7 cellular contexts compared by ENCODE assay signal in genomic region chr3:5006755-5007202, GRCh38. TPM values are rescaled to one million over a fixed set of nuclear protein-coding genes. Genes with fewer than 3 reads are reported as not detected.
DNase-seq lines count a peak whose midpoint lies in the region; ATAC-seq and TF ChIP-seq lines count a peak whose summit lies in the region.

No MANE protein-coding gene starts in this region.

- no peak overlapping the region for H3K9ac ChIP-seq in PC-3 (ENCODE audit: low read length)

- H3K9me2 ChIP-seq in PC-3 (replicated peaks; ENCODE audit: low read length): no peaks in the 10 kb centered on the region

- H4K20me1 ChIP-seq in PC-3 (ENCODE audit: low read length): no peaks in the 10 kb centered on the region

- no TSS peak for BruUV-seq in PC-3 (replicated peaks; lab: Mats Ljungman, UMichigan)

- ATAC-seq in HG03064 (IDR thresholded peaks at IDR 0.05; ENCODE audit: low read depth, unreplicated experiment) (peak; percentile 52), lung (ENCODE audit: insufficient read depth, low FRiP score) (peak; percentile 39), PC-3 (no peak)

- WGBS in lung, 2 donors: 24 to 51% methylated on average over 9 of the region's 9 CpGs

- H3K4me3 ChIP-seq in lung (no peak overlapping the region), PC-3 (ENCODE audit: low read length) (no peak overlapping the region)

- H3K4me1 ChIP-seq in lung (ENCODE audit: control insufficient read depth in 2 of 2, insufficient read depth in 2 of 2, low read length in 2 of 2) (no peaks in the 10 kb centered on the region), PC-3 (ENCODE audit: insufficient read depth, low read length) (no peaks in the 10 kb centered on the region)

- no peaks in the 10 kb centered on the region for H3F3A ChIP-seq in PC-3 (ENCODE audit: low read length, unreplicated experiment)

- CTCF ChIA-PET in PC-3 (lab: Charles Lee): no interaction called here

- no peak overlapping the region for H2AFZ ChIP-seq in PC-3 (ENCODE audit: low read length)

- no peaks in the 10 kb centered on the region for H3K79me2 ChIP-seq in PC-3 (ENCODE audit: low read length)

- no peak for TF ChIP-seq CTCF in lung (IDR thresholded peaks at IDR 0.05; ENCODE audit: control extremely low read depth, extremely low read depth)
- no peak for TF ChIP-seq CTCF in PC-3 (conservative IDR thresholded peaks at IDR 0.05; ENCODE audit: low read depth, low read length)

- no peak overlapping the region for H3K27ac ChIP-seq in lung (ENCODE audit: low read depth in 1 of 2, low read length in 1 of 2)
- no peak overlapping the region for H3K27ac ChIP-seq in PC-3 (ENCODE audit: low read length)

- no peak overlapping the region for H3K4me2 ChIP-seq in PC-3 (ENCODE audit: low read length)

- H3K9me3 ChIP-seq in lung (ENCODE audit: control insufficient read depth in 2 of 2, insufficient read depth in 1 of 2, low read length in 1 of 2) (no peaks in the 10 kb centered on the region), PC-3 (ENCODE audit: low read length) (no peaks in the 10 kb centered on the region)

- no peaks in the 10 kb centered on the region for H3K27me3 ChIP-seq in lung (ENCODE audit: control insufficient read depth, insufficient read depth)
- H3K27me3 ChIP-seq in PC-3 (ENCODE audit: low read length): no peaks in the 10 kb centered on the region

- POLR2A ChIA-PET in PC-3 (lab: Charles Lee; ENCODE audit: unreplicated experiment): no interaction called here

- DNase-seq in GM19238 (ENCODE audit: insufficient read length, low spot score) (peak; percentile 68), lung (ENCODE audit: low spot score) (no peak), PC-3 (no peak), dedifferentiated amniotic fluid mesenchymal stem cell (ENCODE audit: extremely low spot score) (no peak), GF-D8 (lab: John Stamatoyannopoulos, UW) (no peak)
- peak; percentile 75 to 85 for DNase-seq in activated CD4-positive, alpha-beta T cell treated with anti-CD3 and anti-CD28 coated beads, Interleukin-2, amount 50 U/mL, for 48 hours

- intact Hi-C loops in PC-3 (cut with micrococcal nuclease): no loop called here

- H3K36me3 ChIP-seq in lung (ENCODE audit: control insufficient read depth in 2 of 2, insufficient read depth in 2 of 2, low read length in 2 of 2) (no peaks in the 10 kb centered on the region), PC-3 (ENCODE audit: low read depth, low read length) (no peaks in the 10 kb centered on the region)

RNA-seq across cellular contexts. Expression of gene BHLHE40, which starts 27.5 kb away (rescaled TPM):
- total RNA-seq in lung (100 to 1,000 TPM in 1 of 2 donors, 10 to 100 TPM in 1; 84.4 to 204 TPM), PC-3 (2014; rRNA removed) (255 and 256 TPM in 2 replicates)
- polyA plus RNA-seq in lung: 10 to 100 TPM; 28.5 to 92.5 TPM

Comparison
In these comparisons a context has a peak if more than half of its experiments do, and no peak if none do; other contexts are left out.
1. DNase-seq: peak in GM19238 (single experiment) and activated CD4-positive, alpha-beta T cell treated with anti-CD3 and anti-CD28 coated beads, Interleukin-2, amount 50 U/mL, for 48 hours (2 of 2); none in lung (single experiment), PC-3 (single experiment), dedifferentiated amniotic fluid mesenchymal stem cell (single experiment) and GF-D8 (single experiment).